12 cellular contexts compared by ENCODE assay signal in the genomic region with DNA sequence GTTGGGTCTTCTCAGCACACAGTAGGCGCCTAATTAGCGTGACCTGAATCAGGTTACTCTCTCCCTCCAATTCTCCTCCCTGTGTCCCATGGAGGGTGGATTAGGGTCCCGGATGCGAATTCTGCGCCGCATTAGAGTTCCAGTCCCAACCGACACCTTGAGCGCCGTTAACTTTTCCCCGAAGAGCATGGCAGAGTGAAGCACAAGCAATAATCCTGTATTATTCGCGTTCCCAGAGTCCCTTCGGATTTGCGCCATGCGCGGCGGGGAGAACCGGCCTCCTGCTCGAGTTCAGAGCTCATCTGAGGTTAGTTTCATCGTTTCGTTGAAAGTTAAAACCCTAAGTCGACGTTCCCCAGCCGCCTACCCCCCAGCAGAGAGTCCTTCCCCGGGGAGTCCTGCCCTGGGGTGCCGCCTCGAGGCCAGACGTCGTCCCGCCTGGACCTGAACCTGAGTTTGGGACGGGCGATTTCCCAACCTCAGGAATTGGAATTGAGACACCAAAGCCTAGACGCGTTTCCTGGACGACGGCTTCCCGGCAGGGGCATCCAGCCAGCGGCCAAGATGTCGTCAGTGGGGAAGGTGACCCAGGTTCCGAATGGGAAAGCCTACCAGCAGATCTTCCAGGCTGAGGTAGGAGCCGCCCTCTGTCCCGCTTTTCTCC. TPM values are rescaled to one million over a fixed set of nuclear protein-coding genes. Genes with fewer than 3 reads are reported as not detected.
DNase-seq lines count a peak whose midpoint lies in the region; ATAC-seq and TF ChIP-seq lines count a peak whose summit lies in the region.
"Had no signal": no experiment of that assay in that cellular context is flagged by ENCODE, and none has a peak within 500 bp of the region (broad histone marks: within the 10 kb centered on the region; RNA-seq: fewer than 3 reads in every experiment).

CCDC180 (plus strand) TSS at position 160 of the 664 bp plus-strand sequence; CDS start at position 565, 405 bp downstream.

- no peaks in the 10 kb centered on the region for H3K9me3 Mint-ChIP-seq in Calu3 (ENCODE audit: low read depth, unreplicated experiment)

- peak within 1 kb of the TSS; percentile 37 for H3K4me2 ChIP-seq in parathyroid adenoma (ENCODE audit: low read length)
- H3K4me2 ChIP-seq: BLaER1 treated with 17β-estradiol and CSF1 and Interleukin-3, amounts not matched to agents 10 nM and 100 nM had no signal

- H3K27me3 Mint-ChIP-seq in Calu3 (ENCODE audit: unreplicated experiment) = no peaks in the 10 kb centered on the region

- H3K4me3 Mint-ChIP-seq in Calu3 (ENCODE audit: low read depth, unreplicated experiment) = no peak within 1 kb of the TSS
- H3K4me3 Mint-ChIP-seq: activated T-cell treated with anti-CD3 and anti-CD28 coated beads, Interleukin-2, amount 50 U/mL, for 4 hours; nephron progenitor cell had no signal

- H3K9ac ChIP-seq in parathyroid adenoma = no peak within 1 kb of the TSS
- H3K9ac ChIP-seq: BLaER1 treated with 17β-estradiol and CSF1 and Interleukin-3, amounts not matched to agents 10 nM and 100 nM had no signal

- BruUV-seq in Calu3 (replicated peaks; lab: Mats Ljungman, UMichigan) = no TSS peak

- H3K27ac ChIP-seq in parathyroid adenoma = peak within 1 kb of the TSS; percentile 44
- H3K27ac ChIP-seq: BLaER1 treated with 17β-estradiol and CSF1 and Interleukin-3, amounts not matched to agents 10 nM and 100 nM had no signal

- peak; percentile 57 for ATAC-seq in left ventricle myocardium superior
- ATAC-seq: activated T-cell treated with anti-CD3 and anti-CD28 coated beads, Interleukin-2, amount 50 U/mL, for 4 hours had no signal

- no peak within 1 kb of the TSS for H3K27ac Mint-ChIP-seq in Calu3 (ENCODE audit: unreplicated experiment)
- H3K27ac Mint-ChIP-seq: nephron progenitor cell had no signal

- intact Hi-C loops in left ventricle myocardium superior (cut with micrococcal nuclease) = no loop called here
- intact Hi-C loops in Calu3 (cut with micrococcal nuclease; ENCODE audit: unreplicated experiment) = no loop called here

- TF ChIP-seq CTCF in AG09319 (IDR thresholded peaks at IDR 0.05; ENCODE audit: low read depth, low read length) = no peak; the same call in 1 of the 2 replicates
- no peak for TF ChIP-seq CTCF in parathyroid adenoma (IDR thresholded peaks at IDR 0.05)
- no peak for TF ChIP-seq CTCF in Calu3 (IDR thresholded peaks at IDR 0.05; ENCODE audit: unreplicated experiment)

- H3K27me3 ChIP-seq in parathyroid adenoma (ENCODE audit: control insufficient read depth, insufficient read depth, low read length) = no peaks in the 10 kb centered on the region
- H3K27me3 ChIP-seq: BLaER1 treated with 17β-estradiol and CSF1 and Interleukin-3, amounts not matched to agents 10 nM and 100 nM had no signal

- no peaks in the 10 kb centered on the region for H3K4me1 Mint-ChIP-seq in Calu3 (ENCODE audit: low read depth, unreplicated experiment)
- H3K4me1 Mint-ChIP-seq: nephron progenitor cell had no signal

- H3K36me3 Mint-ChIP-seq in Calu3 (ENCODE audit: insufficient read depth, unreplicated experiment) = peaks cover 5% of the 10 kb centered on the region

- H3K4me3 ChIP-seq in parathyroid adenoma (ENCODE audit: low read depth, low read length) = no peak within 1 kb of the TSS
- H3K4me3 ChIP-seq: BLaER1 treated with 17β-estradiol and CSF1 and Interleukin-3, amounts not matched to agents 10 nM and 100 nM had no signal

- DNase-seq in AG09319 (ENCODE audit: extremely low read depth, low read depth) = peak; percentile 2
- DNase-seq in astrocyte of the hippocampus (ENCODE audit: low read depth, low spot score) = peak; percentile 39
- peak; percentile 40 for DNase-seq in left ventricle myocardium superior
- DNase-seq in Calu3 = no peak
- no peak for DNase-seq in stimulated activated CD4-positive, alpha-beta T cell treated with anti-CD3 and anti-CD28 coated beads, Interleukin-2, amount 100 ng/mL, for 48 hours
- no peak for DNase-seq in AML-193 (lab: John Stamatoyannopoulos, UW)
- DNase-seq in NCI-H146 treated with DMSO at 0.1 percent for 48 hours (lab: John Stamatoyannopoulos, UW; ENCODE audit: unreplicated experiment) = no peak
- DNase-seq: activated T-cell treated with anti-CD3 and anti-CD28 coated beads, Interleukin-2, amount 50 U/mL, for 4 hours; effector memory CD4-positive, alpha-beta T cell had no signal

- H3K4me1 ChIP-seq in parathyroid adenoma = no peaks in the 10 kb centered on the region
- H3K4me1 ChIP-seq: BLaER1 treated with 17β-estradiol and CSF1 and Interleukin-3, amounts not matched to agents 10 nM and 100 nM had no signal

- H3K9me3 ChIP-seq in parathyroid adenoma (ENCODE audit: control insufficient read depth, low read length) = no peaks in the 10 kb centered on the region

- CTCF ChIA-PET in Calu3 (lab: Charles Lee) = no interaction called here

- no peaks in the 10 kb centered on the region for H3K36me3 ChIP-seq in parathyroid adenoma (ENCODE audit: control insufficient read depth, insufficient read depth, low read length)
- H3K36me3 ChIP-seq: BLaER1 treated with 17β-estradiol and CSF1 and Interleukin-3, amounts not matched to agents 10 nM and 100 nM had no signal

- H3K79me2 ChIP-seq in parathyroid adenoma = no peaks in the 10 kb centered on the region

- H2AFZ ChIP-seq in parathyroid adenoma = peak within 1 kb of the TSS; percentile 38

RNA-seq across cellular contexts. Expression of gene CCDC180, which starts in this region (rescaled TPM):
- total RNA-seq in left ventricle myocardium superior (2.8 TPM), Calu3 (2022) (3.0 and 6.3 TPM in 2 replicates)

Comparison
In these comparisons a context has a peak if more than half of its experiments do, and no peak if none do; other contexts are left out.
1. DNase-seq: peak in AG09319 (single experiment), astrocyte of the hippocampus (single experiment) and left ventricle myocardium superior (single experiment); none in Calu3 (single experiment), stimulated activated CD4-positive, alpha-beta T cell treated with anti-CD3 and anti-CD28 coated beads, Interleukin-2, amount 100 ng/mL, for 48 hours (0 of 2), AML-193 (0 of 2) and NCI-H146 treated with DMSO at 0.1 percent for 48 hours (single experiment).